22 cellular contexts compared by ENCODE assay signal in the genomic region with DNA sequence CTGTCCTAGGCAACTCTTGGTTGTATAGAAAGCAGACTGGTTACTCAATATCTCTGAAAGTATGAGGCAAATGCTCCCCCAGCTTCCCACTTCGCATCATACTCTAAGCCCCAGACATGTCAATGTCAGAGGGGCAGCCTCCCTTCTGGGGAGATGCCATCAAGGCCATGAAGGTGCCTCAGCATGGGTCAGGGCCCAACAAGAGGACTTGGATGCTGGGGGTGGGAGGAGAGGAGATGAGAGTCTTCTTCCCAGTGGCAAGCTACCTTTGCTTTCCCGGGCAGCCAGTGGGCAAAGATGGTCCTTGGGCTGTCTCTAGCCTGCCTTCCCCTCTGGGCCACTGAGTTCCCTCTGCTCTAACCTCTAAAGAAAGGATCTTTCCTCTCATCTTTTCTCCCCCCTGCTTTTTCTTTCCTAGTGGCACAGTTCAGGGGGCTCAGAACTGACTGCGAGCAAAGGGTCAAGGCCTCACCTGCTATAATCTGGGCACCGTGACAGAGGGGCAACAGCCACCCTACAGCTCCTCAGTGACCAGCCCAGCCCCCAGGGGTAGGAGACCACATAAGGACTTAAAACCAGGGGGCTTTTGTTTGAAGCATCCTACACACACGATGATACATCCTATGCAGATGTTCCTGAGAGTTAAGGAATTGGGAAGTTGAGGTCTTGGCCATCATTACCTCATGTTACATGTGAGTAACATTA.
"Had no signal": no experiment of that assay in that cellular context is flagged by ENCODE, and none has a peak within 500 bp of the region (broad histone marks: within the 10 kb centered on the region; RNA-seq: fewer than 3 reads in every experiment).

No MANE protein-coding gene starts in this region.

- ATAC-seq: HepG2 had no signal

- DNase-seq: IMR-90, Karpas-422, KG1, MG63, NCI-H1092, NCI-H1105 treated with DMSO at 0.1 percent for 48 hours, NCI-H1417 treated with DMSO at 0.1 percent for 48 hours, NCI-H146, NCI-H1694 treated with DMSO at 0.1 percent for 48 hours, NCI-H1930, NCI-H2081, NCI-H2171, NCI-H226, NCI-H446, NCI-H510A, NCI-H524 treated with DMSO at 0.1 percent for 48 hours, NCI-H69, NCI-H774, Right ventricle myocardium superior, RPMI8226, SK-N-SH had no signal

- H3K27me3 ChIP-seq: MG63 had no signal

- H3K9me3 ChIP-seq: MG63, SK-N-SH had no signal

- H3K4me3 ChIP-seq: MG63 had no signal

- H3K36me3 ChIP-seq: MG63 had no signal
